In the genomic region with DNA sequence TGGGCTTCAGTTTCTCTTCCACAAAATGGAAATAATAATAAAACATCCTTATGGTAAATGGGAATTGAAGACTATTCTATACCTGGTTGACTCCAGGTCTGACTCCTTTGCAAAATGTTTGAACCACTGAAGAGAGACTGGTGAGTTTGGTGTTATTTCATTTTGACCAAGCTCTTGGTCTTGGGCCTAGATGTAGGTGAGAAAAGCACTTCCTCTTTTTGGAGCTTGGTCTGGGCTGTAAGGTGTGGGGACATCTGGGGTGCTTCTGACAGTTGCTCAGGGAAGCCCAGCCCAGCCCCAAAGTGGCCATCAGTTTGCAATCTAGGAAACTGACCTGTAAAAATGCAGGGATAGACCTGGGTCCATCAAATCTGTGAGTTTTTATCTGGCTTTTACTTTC, we compare ENCODE assay signal across 14 cellular contexts. TPM values are rescaled to one million over a fixed set of nuclear protein-coding genes. Genes with fewer than 3 reads are reported as not detected.
A peak's percentile ranks its signal among the peaks of the same experiment; 100 is the strongest.
DNase-seq lines count a peak whose midpoint lies in the region; ATAC-seq and TF ChIP-seq lines count a peak whose summit lies in the region.
"Had no signal": no experiment of that assay in that cellular context is flagged by ENCODE, and none has a peak within 500 bp of the region (broad histone marks: within the 10 kb centered on the region; RNA-seq: fewer than 3 reads in every experiment).

No MANE protein-coding gene starts in this region.

- peak; percentile 2 for DNase-seq in OCI-LY7 (ENCODE audit: low spot score)
- DNase-seq in MG63: no peak
- DNase-seq in activated effector memory CD4-positive, alpha-beta T cell treated with Interleukin-2 at 50 U/mL for 16 hours: no peak
- no peak for DNase-seq in T1000 (lab: John Stamatoyannopoulos, UW)
- no peak for DNase-seq in DMS153 treated with DMSO at 0.1 percent for 48 hours (lab: John Stamatoyannopoulos, UW; ENCODE audit: unreplicated experiment)
- DNase-seq: CD8-positive, alpha-beta T cell; hippocampal formation; mesendoderm; Peyer's patch; psoas muscle; stimulated activated CD4-positive, alpha-beta T cell treated with anti-CD3 and anti-CD28 coated beads, Interleukin-4, amount 100 ng/mL, for 4 hours had no signal

- BruUV-seq in OCI-LY7 (replicated peaks; lab: Mats Ljungman, UMichigan): no TSS peak

- H3K4me1 ChIP-seq in OCI-LY7 (ENCODE audit: insufficient read depth, low read length, poor library complexity, severe bottlenecking): no peaks in the 10 kb centered on the region
- H3K4me1 ChIP-seq: Peyer's patch had no signal

- no peak overlapping the region for H2AFZ ChIP-seq in OCI-LY7 (ENCODE audit: low read length)

- CTCF ChIA-PET in OCI-LY7 (lab: Charles Lee; ENCODE audit: unreplicated experiment): no interaction called here

- intact Hi-C loops in OCI-LY7 (cut with micrococcal nuclease; ENCODE audit: unreplicated experiment): no loop called here

- H3K27ac ChIP-seq in OCI-LY7 (ENCODE audit: low read depth, low read length, poor library complexity, severe bottlenecking): no peak overlapping the region
- H3K27ac ChIP-seq: Peyer's patch, psoas muscle had no signal

- no peak for TF ChIP-seq CTCF in OCI-LY7 (conservative IDR thresholded peaks at IDR 0.05; ENCODE audit: low read length)

- H3K9me2 ChIP-seq in OCI-LY7 (ENCODE audit: insufficient read depth, low read length): no peaks in the 10 kb centered on the region

- POLR2A ChIA-PET in OCI-LY7 (lab: Charles Lee): no interaction called here

- no peaks in the 10 kb centered on the region for H3K27me3 ChIP-seq in MG63
- H3K27me3 ChIP-seq: Peyer's patch had no signal

- ATAC-seq in GM18873 (IDR thresholded peaks at IDR 0.05; ENCODE audit: low FRiP score, unreplicated experiment): peak; percentile 59
- peak; percentile 83 for ATAC-seq in GM21529 (IDR thresholded peaks at IDR 0.05; ENCODE audit: unreplicated experiment)
- ATAC-seq in HG03095 (IDR thresholded peaks at IDR 0.05; ENCODE audit: unreplicated experiment): peak; percentile 77
- ATAC-seq: CD8-positive, alpha-beta T cell; psoas muscle had no signal

- H3K36me3 ChIP-seq in OCI-LY7 (ENCODE audit: insufficient read depth, low read length): no peaks in the 10 kb centered on the region
- H3K36me3 ChIP-seq in MG63: no peaks in the 10 kb centered on the region
- H3K36me3 ChIP-seq: Peyer's patch had no signal

- H3K4me3 ChIP-seq in OCI-LY7 (ENCODE audit: low read depth, low read length, poor library complexity, severe bottlenecking): no peak overlapping the region
- no peak overlapping the region for H3K4me3 ChIP-seq in MG63
- H3K4me3 ChIP-seq: Peyer's patch, psoas muscle had no signal

- no peaks in the 10 kb centered on the region for H4K20me1 ChIP-seq in OCI-LY7 (ENCODE audit: insufficient read depth, low read length)

- H3K9me3 ChIP-seq in OCI-LY7 (ENCODE audit: low read length): no peaks in the 10 kb centered on the region
- no peaks in the 10 kb centered on the region for H3K9me3 ChIP-seq in MG63
- H3K9me3 ChIP-seq: Peyer's patch, psoas muscle had no signal

- no peak overlapping the region for H3K4me2 ChIP-seq in OCI-LY7 (ENCODE audit: low read length)

- H3K79me2 ChIP-seq in OCI-LY7 (ENCODE audit: insufficient read depth, low read depth, low read length): no peaks in the 10 kb centered on the region

RNA-seq across cellular contexts. Expression of a gene that starts 26.8 kb away (rescaled TPM):
- total RNA-seq in OCI-LY7 (2014; rRNA removed; shearing (Covaris generic)): not detected in 2 replicates
- total RNA-seq in OCI-LY7 (2022): not detected in 2 replicates
- not detected in 2 replicates for total RNA-seq in MG63 (2014; rRNA removed; shearing (Covaris generic); ENCODE audit: low replicate concordance)
- total RNA-seq: CD8-positive, alpha-beta T cell had no signal
